Comparison of ENCODE assay signal across 15 cellular contexts in the genomic region with DNA sequence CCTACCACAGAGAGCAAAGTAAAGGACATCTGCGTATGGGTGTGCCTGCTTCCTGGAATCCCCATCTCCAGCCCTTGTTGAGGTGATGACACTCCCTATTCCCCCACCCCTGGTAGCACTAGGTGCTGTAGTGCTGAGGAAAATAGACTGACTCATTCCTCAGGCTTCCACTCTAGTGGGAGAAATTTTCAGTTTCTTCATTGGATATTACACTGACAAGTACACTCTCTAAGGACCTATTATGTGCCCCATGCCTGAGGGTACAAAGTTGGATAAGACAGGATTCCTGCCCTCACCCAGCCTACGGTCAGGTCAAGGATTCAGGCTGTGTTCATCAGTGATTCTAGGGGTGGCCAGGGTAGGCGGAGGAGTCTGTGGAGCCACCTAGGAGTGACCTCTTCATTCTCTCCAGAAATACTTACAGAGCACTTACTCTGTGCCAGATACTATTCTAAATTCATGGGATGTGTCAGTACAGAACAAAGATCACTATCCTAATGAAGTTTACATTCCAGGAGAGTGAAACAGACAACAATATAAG. TPM values are rescaled to one million over a fixed set of nuclear protein-coding genes. Genes with fewer than 3 reads are reported as not detected.
A peak's percentile ranks its signal among the peaks of the same experiment; 100 is the strongest.
DNase-seq lines count a peak whose midpoint lies in the region; ATAC-seq, FAIRE-seq and TF ChIP-seq lines count a peak whose summit lies in the region.
"Had no signal": no experiment of that assay in that cellular context is flagged by ENCODE, and none has a peak within 500 bp of the region (broad histone marks: within the 10 kb centered on the region; RNA-seq: fewer than 3 reads in every experiment).

No MANE protein-coding gene starts in this region.

- H3K9me3 Mint-ChIP-seq in CD14-positive monocyte (peaks cover 0 to 9% (median 0%) of the 10 kb centered on the region in 7 donors), nephron (no peaks in the 10 kb centered on the region)
- no peaks in the 10 kb centered on the region for H3K9me3 Mint-ChIP-seq in activated T-helper 17 cell treated with anti-CD3 and anti-CD28 coated beads, Interleukin-2, amount 50 U/mL, for 72 hours
- H3K9me3 Mint-ChIP-seq in naive thymus-derived CD8-positive, alpha-beta T cell = no peaks in the 10 kb centered on the region
- H3K9me3 Mint-ChIP-seq: immature natural killer cell had no signal

- no peak for TF ChIP-seq CTCF in CD14-positive monocyte (IDR thresholded peaks at IDR 0.05)
- no peak for TF ChIP-seq CTCF in nephron (IDR thresholded peaks at IDR 0.05; ENCODE audit: unreplicated experiment in 3 of 3)

- DNase-seq in CD14-positive monocyte (ENCODE audit: low spot score) (no peak), H54 (ENCODE audit: insufficient read length, low spot score) (peak; percentile 49), ecto neural progenitor cell (ENCODE audit: low spot score) (no peak), urothelium cell line (ENCODE audit: low spot score) (no peak)
- DNase-seq in naive thymus-derived CD8-positive, alpha-beta T cell = no peak
- DNase-seq: activated naive CD4-positive, alpha-beta T cell; GF-D8; immature natural killer cell; NCI-H187; NCI-H510A treated with DMSO at 0.1 percent for 48 hours; stomach had no signal

- peak overlapping the region in 4 of 7 donors; percentile 78 to 99 (median 88) for H3K27ac Mint-ChIP-seq in CD14-positive monocyte
- peak overlapping the region; percentile 37 for H3K27ac Mint-ChIP-seq in activated T-helper 17 cell treated with anti-CD3 and anti-CD28 coated beads, Interleukin-2, amount 50 U/mL, for 72 hours
- peak overlapping the region in 1 of 3 experiments; percentile 46 for H3K27ac Mint-ChIP-seq in nephron
- H3K27ac Mint-ChIP-seq in naive thymus-derived CD8-positive, alpha-beta T cell = peak overlapping the region in 5 of 10 donors; percentile 11 to 81 (median 23)

- FAIRE-seq in H54 (lab: Jason Lieb, UNC) = no peak
- no peak for FAIRE-seq in urothelium cell line (lab: Jason Lieb, UNC)
- FAIRE-seq: pancreas had no signal

- POLR2A ChIA-PET in naive thymus-derived CD8-positive, alpha-beta T cell (lab: Charles Lee) = interaction anchor here (0.6 kb wide), 1 partner anchor 58 kb away, joined by 3 read pairs; no protein-coding TSS in a partner anchor

- no peak for ATAC-seq in activated T-helper 17 cell treated with anti-CD3 and anti-CD28 coated beads, Interleukin-2, amount 50 U/mL, for 72 hours (replicated peaks)
- ATAC-seq in naive thymus-derived CD8-positive, alpha-beta T cell = no peak
- ATAC-seq in HG02798 (IDR thresholded peaks at IDR 0.05; ENCODE audit: poor library complexity, unreplicated experiment) = no peak
- ATAC-seq: pancreas had no signal

- H3K4me1 Mint-ChIP-seq in CD14-positive monocyte (peaks cover 40% of the 10 kb centered on the region), nephron (peaks cover 38% of the 10 kb centered on the region)
- peaks cover 28% of the 10 kb centered on the region for H3K4me1 Mint-ChIP-seq in activated T-helper 17 cell treated with anti-CD3 and anti-CD28 coated beads, Interleukin-2, amount 50 U/mL, for 72 hours
- peaks cover 22 to 42% (median 37%) of the 10 kb centered on the region in 4 donors for H3K4me1 Mint-ChIP-seq in naive thymus-derived CD8-positive, alpha-beta T cell

- TF ChIP-seq POLR2A in H54 (IDR thresholded peaks at IDR 0.05; ENCODE audit: low read depth, low read length) = no peak

- H3K36me3 Mint-ChIP-seq in CD14-positive monocyte = peaks cover 5 to 10% of the 10 kb centered on the region in 2 donors
- H3K36me3 Mint-ChIP-seq in activated T-helper 17 cell treated with anti-CD3 and anti-CD28 coated beads, Interleukin-2, amount 50 U/mL, for 72 hours (ENCODE audit: low read depth) = no peaks in the 10 kb centered on the region
- H3K36me3 Mint-ChIP-seq in nephron (ENCODE audit: low read depth) = no peaks in the 10 kb centered on the region
- H3K36me3 Mint-ChIP-seq in naive thymus-derived CD8-positive, alpha-beta T cell = no peaks in the 10 kb centered on the region
- H3K36me3 Mint-ChIP-seq: immature natural killer cell had no signal

- H3K4me3 Mint-ChIP-seq in CD14-positive monocyte (peak overlapping the region in 1 of 2 donors; percentile 21), nephron (peak overlapping the region in 2 of 3 experiments; percentile 53 to 62)
- no peak overlapping the region for H3K4me3 Mint-ChIP-seq in activated T-helper 17 cell treated with anti-CD3 and anti-CD28 coated beads, Interleukin-2, amount 50 U/mL, for 72 hours
- H3K4me3 Mint-ChIP-seq in naive thymus-derived CD8-positive, alpha-beta T cell = peak overlapping the region in 1 of 10 donors; percentile 40
- H3K4me3 Mint-ChIP-seq: immature natural killer cell had no signal

- peaks cover 3 to 5% (median 5%) of the 10 kb centered on the region in 3 donors for H3K27me3 Mint-ChIP-seq in CD14-positive monocyte (ENCODE audit: low read depth in 3 of 3)
- no peaks in the 10 kb centered on the region for H3K27me3 Mint-ChIP-seq in activated T-helper 17 cell treated with anti-CD3 and anti-CD28 coated beads, Interleukin-2, amount 50 U/mL, for 72 hours
- peaks cover 3% of the 10 kb centered on the region for H3K27me3 Mint-ChIP-seq in nephron (ENCODE audit: low read depth)
- H3K27me3 Mint-ChIP-seq in naive thymus-derived CD8-positive, alpha-beta T cell = no peaks in the 10 kb centered on the region

- intact Hi-C loops in CD14-positive monocyte (cut with micrococcal nuclease) = no loop called here

RNA-seq across cellular contexts. Expression of gene ZC3H7A, which starts 4.5 kb away (rescaled TPM):
- 10 to 100 TPM; 22.6 to 27.5 TPM for polyA plus RNA-seq in CD14-positive monocyte
- 100 to 1,000 TPM in 1 of 2 donors, 10 to 100 TPM in 1; 67.6 to 144 TPM for total RNA-seq in activated T-helper 17 cell treated with anti-CD3 and anti-CD28 coated beads, Interleukin-2, amount 50 U/mL, for 72 hours
- 10 to 100 TPM; 71.0 to 72.2 TPM for total RNA-seq in naive thymus-derived CD8-positive, alpha-beta T cell
- polyA plus RNA-seq in naive thymus-derived CD8-positive, alpha-beta T cell = 10 to 100 TPM; 29.7 to 35.1 (median 32.3) TPM

RNA-seq across cellular contexts. Expression of gene RSL1D1, which starts 49.8 kb away (rescaled TPM):
- polyA plus RNA-seq in CD14-positive monocyte = 100 to 1,000 TPM; 124 to 182 TPM
- total RNA-seq in activated T-helper 17 cell treated with anti-CD3 and anti-CD28 coated beads, Interleukin-2, amount 50 U/mL, for 72 hours = 100 to 1,000 TPM; 275 to 288 TPM
- total RNA-seq in naive thymus-derived CD8-positive, alpha-beta T cell = 100 to 1,000 TPM; 238 to 252 TPM
- polyA plus RNA-seq in naive thymus-derived CD8-positive, alpha-beta T cell = 100 to 1,000 TPM; 256 to 353 (median 337) TPM

RNA-seq across cellular contexts. Expression of gene TXNDC11, which starts 58.9 kb away (rescaled TPM):
- polyA plus RNA-seq in CD14-positive monocyte = 10 to 100 TPM; 32.9 to 40.6 TPM
- total RNA-seq in activated T-helper 17 cell treated with anti-CD3 and anti-CD28 coated beads, Interleukin-2, amount 50 U/mL, for 72 hours = 10 to 100 TPM; 33.8 to 38.6 TPM
- 10 to 100 TPM; 35.3 to 41.8 TPM for total RNA-seq in naive thymus-derived CD8-positive, alpha-beta T cell
- polyA plus RNA-seq in naive thymus-derived CD8-positive, alpha-beta T cell = 10 to 100 TPM; 31.8 to 46.8 (median 35.4) TPM
